19 cellular contexts compared by ENCODE assay signal in genomic region chr12:92585106-92585775, GRCh38.
"Had no signal": no experiment of that assay in that cellular context is flagged by ENCODE, and none has a peak within 500 bp of the region (broad histone marks: within the 10 kb centered on the region; RNA-seq: fewer than 3 reads in every experiment).

No MANE protein-coding gene starts in this region.

- ATAC-seq: activated naive CD4-positive, alpha-beta T cell treated with anti-CD3 and anti-CD28 coated beads, Interleukin-2, amount 50 U/mL, for 72 hours; activated T-cell treated with anti-CD3 and anti-CD28 coated beads, Interleukin-2, amount 50 U/mL, for 72 hours; gastrocnemius medialis; left ventricle myocardium superior; psoas muscle; right cardiac atrium had no signal

- H3K27ac ChIP-seq: cardiac muscle cell, gastrocnemius medialis, neural progenitor cell, psoas muscle, skin epidermis, testis had no signal

- H3K9me3 ChIP-seq: gastrocnemius medialis, psoas muscle, testis had no signal

- H3K4me3 ChIP-seq: cardiac muscle cell, gastrocnemius medialis, neural progenitor cell, psoas muscle, skin epidermis, testis had no signal

- DNase-seq: activated CD4-positive, alpha-beta T cell treated with anti-CD3 and anti-CD28 coated beads, Interleukin-2, amount 50 U/mL, for 4 hours; activated gamma-delta T cell treated with Interleukin-2 at 50 U/mL for 16 hours; activated T-cell treated with anti-CD3 and anti-CD28 coated beads, Interleukin-2, amount 50 U/mL, for 72 hours; amniotic stem cell; dermis blood vessel endothelial cell; erythroblast; gastrocnemius medialis; head of caudate nucleus; kidney glomerular epithelial cell; left ventricle myocardium superior; naive B cell; psoas muscle; right cardiac atrium; T-helper 2 cell; testis had no signal

- H3K36me3 ChIP-seq: cardiac muscle cell, gastrocnemius medialis, neural progenitor cell had no signal

- H3K27me3 ChIP-seq: cardiac muscle cell, gastrocnemius medialis, neural progenitor cell, testis had no signal

- H3K4me1 ChIP-seq: gastrocnemius medialis, psoas muscle, testis had no signal
